Comparison of ENCODE assay signal across 12 cellular contexts in the genomic region with DNA sequence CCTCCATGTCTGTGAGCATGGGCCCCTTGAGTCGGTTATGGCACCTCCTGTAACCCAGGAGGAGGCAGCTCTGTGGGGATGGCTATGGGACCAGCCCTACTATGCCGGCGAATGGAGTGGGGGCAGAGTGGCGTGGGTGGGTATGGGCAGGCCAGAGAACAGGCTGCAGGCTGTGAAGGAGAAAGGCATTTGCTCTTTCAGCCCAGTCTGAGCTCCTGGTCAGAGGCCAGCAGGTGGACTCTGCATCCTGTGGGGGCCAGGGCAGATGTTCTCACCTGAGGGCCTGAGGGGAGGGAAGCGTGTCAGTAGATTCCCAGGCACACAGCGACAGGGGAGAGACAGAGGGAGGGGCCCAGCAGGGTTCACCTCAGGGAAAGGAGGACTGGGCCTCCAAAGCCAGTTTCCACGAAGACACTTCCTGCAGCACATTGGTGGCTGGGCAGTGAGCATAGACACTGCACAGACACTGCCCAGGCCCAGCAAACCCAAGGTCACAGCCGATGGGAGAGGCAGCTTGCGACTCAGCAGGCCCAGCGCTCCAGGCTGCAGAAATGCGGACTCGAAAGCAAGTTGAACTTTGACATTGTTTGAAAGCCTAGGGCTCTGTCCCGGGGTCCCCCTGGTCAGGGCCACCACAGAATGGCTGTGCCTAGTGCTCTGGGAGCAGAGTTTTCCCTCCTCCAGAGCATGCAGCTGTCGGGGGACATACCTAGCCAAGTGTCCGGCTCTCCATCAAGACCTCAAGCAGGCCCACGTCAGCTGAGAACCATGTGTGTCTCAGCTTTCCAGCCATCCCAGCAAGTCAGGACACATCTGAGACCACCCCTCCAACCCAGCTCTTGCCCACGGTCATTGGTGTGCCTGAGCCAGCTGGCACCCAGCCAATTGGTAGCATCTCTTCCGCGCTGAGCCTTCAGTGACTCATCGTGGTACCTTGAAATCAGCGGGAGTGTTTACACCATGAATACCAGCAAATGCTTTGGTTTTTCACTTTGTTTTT. TPM values are rescaled to one million over a fixed set of nuclear protein-coding genes. Genes with fewer than 3 reads are reported as not detected.
DNase-seq lines count a peak whose midpoint lies in the region; ATAC-seq and TF ChIP-seq lines count a peak whose summit lies in the region.
"Had no signal": no experiment of that assay in that cellular context is flagged by ENCODE, and none has a peak within 500 bp of the region (broad histone marks: within the 10 kb centered on the region; RNA-seq: fewer than 3 reads in every experiment).

No MANE protein-coding gene starts in this region.

- H3K27me3 ChIP-seq in H9 (ENCODE audit: insufficient read depth, low read length) = no peaks in the 10 kb centered on the region
- H3K27me3 ChIP-seq in CD4-positive, alpha-beta T cell (ENCODE audit: control insufficient read depth, insufficient read depth, low read length) = no peaks in the 10 kb centered on the region
- H3K27me3 ChIP-seq: upper lobe of left lung had no signal

- H2BK20ac ChIP-seq in H9 (ENCODE audit: low read depth, low read length, poor library complexity, severe bottlenecking) = no peak overlapping the region

- no peak overlapping the region for H4K8ac ChIP-seq in H9 (replicated peaks; ENCODE audit: insufficient read length, low read depth, low read length)

- H3K56ac ChIP-seq in H9 (ENCODE audit: insufficient read length, low read depth, low read length) = no peak overlapping the region

- H3K4me3 Mint-ChIP-seq in H9 = no peak overlapping the region
- no peak overlapping the region for H3K4me3 Mint-ChIP-seq in CD4-positive, alpha-beta T cell
- H3K4me3 Mint-ChIP-seq: activated naive CD4-positive, alpha-beta T cell treated with anti-CD3 and anti-CD28 coated beads, Interleukin-2, amount 50 U/mL, for 24 hours; CD8-positive, alpha-beta T cell; IgD-negative memory B cell had no signal

- no peak overlapping the region for H3K9ac ChIP-seq in H9 (ENCODE audit: extremely low read depth, insufficient read length, low read length)

- H4K91ac ChIP-seq in H9 (ENCODE audit: insufficient read length, low read depth, low read length) = no peak overlapping the region

- no peak overlapping the region; the same call in 1 of the 2 replicates for H3K14ac ChIP-seq in H9 (ENCODE audit: insufficient read depth, low read length)

- H4K20me1 ChIP-seq in H9 (ENCODE audit: control insufficient read depth, insufficient read depth, insufficient read length) = no peaks in the 10 kb centered on the region

- H3K18ac ChIP-seq in H9 (ENCODE audit: insufficient read length, low read depth, low read length) = no peak overlapping the region

- CTCF ChIA-PET in CD4-positive, alpha-beta T cell (lab: Charles Lee) = no interaction called here

- no peak overlapping the region for H2AFZ ChIP-seq in H9 (ENCODE audit: low read length)

- no peaks in the 10 kb centered on the region for H3K9me3 Mint-ChIP-seq in H9
- no peaks in the 10 kb centered on the region for H3K9me3 Mint-ChIP-seq in CD4-positive, alpha-beta T cell
- H3K9me3 Mint-ChIP-seq: activated naive CD4-positive, alpha-beta T cell treated with anti-CD3 and anti-CD28 coated beads, Interleukin-2, amount 50 U/mL, for 24 hours; CD8-positive, alpha-beta T cell; IgD-negative memory B cell had no signal

- no peak overlapping the region for H3K4ac ChIP-seq in H9 (ENCODE audit: low read depth, low read length)

- H2AK5ac ChIP-seq in H9 (ENCODE audit: insufficient read length, low read length) = no peak overlapping the region

- H3K27ac ChIP-seq in H9 (ENCODE audit: insufficient read length, low read depth, low read length) = no peak overlapping the region
- H3K27ac ChIP-seq in CD4-positive, alpha-beta T cell (ENCODE audit: low read depth, low read length) = no peak overlapping the region

- H3K79me2 ChIP-seq in H9 (ENCODE audit: insufficient read depth, low read length) = no peaks in the 10 kb centered on the region; the same call in 1 of the 2 replicates

- H3K36me3 Mint-ChIP-seq in H9 (ENCODE audit: insufficient read depth in 1 of 3, low read depth in 3 of 3) = peaks cover 5 to 23% (median 11%) of the 10 kb centered on the region in 3 experiments
- no peaks in the 10 kb centered on the region for H3K36me3 Mint-ChIP-seq in CD4-positive, alpha-beta T cell (ENCODE audit: low read depth)
- H3K36me3 Mint-ChIP-seq: activated naive CD4-positive, alpha-beta T cell treated with anti-CD3 and anti-CD28 coated beads, Interleukin-2, amount 50 U/mL, for 24 hours; CD8-positive, alpha-beta T cell; IgD-negative memory B cell had no signal

- peak overlapping the region; percentile 75 to 90 (median 79); a peak in 6 of 7 replicates for H3K27ac Mint-ChIP-seq in H9
- no peak overlapping the region for H3K27ac Mint-ChIP-seq in CD4-positive, alpha-beta T cell
- H3K27ac Mint-ChIP-seq: activated naive CD4-positive, alpha-beta T cell treated with anti-CD3 and anti-CD28 coated beads, Interleukin-2, amount 50 U/mL, for 24 hours; CD8-positive, alpha-beta T cell; IgD-negative memory B cell had no signal

- no CpG with 5 or more reads among the region's 21 CpGs for WGBS in H9 (ENCODE audit: extremely low coverage, insufficient read length, low lambda C conversion rate)

- TF ChIP-seq CTCF in H9 (conservative IDR thresholded peaks at IDR 0.05) (no peak), fibroblast of the aortic adventitia (IDR thresholded peaks at IDR 0.05; ENCODE audit: insufficient read depth, low read length) (no peak)
- TF ChIP-seq CTCF in CD4-positive, alpha-beta T cell (IDR thresholded peaks at IDR 0.05) = no peak

- no peak overlapping the region for H3K4me3 ChIP-seq in fibroblast of the aortic adventitia (ENCODE audit: low read depth, low read length)
- H3K4me3 ChIP-seq: upper lobe of left lung had no signal

- H3K9me3 ChIP-seq in H9 (ENCODE audit: control insufficient read depth, low read depth, low read length) = no peaks in the 10 kb centered on the region
- H3K9me3 ChIP-seq in CD4-positive, alpha-beta T cell (ENCODE audit: control insufficient read depth, low read length) = no peaks in the 10 kb centered on the region
- H3K9me3 ChIP-seq: upper lobe of left lung had no signal

- no peak overlapping the region for H2BK15ac ChIP-seq in H9 (ENCODE audit: low read depth, low read length)

- H2BK120ac ChIP-seq in H9 (ENCODE audit: low read depth, low read length, poor library complexity, severe bottlenecking) = no peak overlapping the region

- no peaks in the 10 kb centered on the region; the same call in 1 of the 2 replicates for H3K27me3 Mint-ChIP-seq in H9 (ENCODE audit: low read depth)
- peaks cover 7% of the 10 kb centered on the region for H3K27me3 Mint-ChIP-seq in CD4-positive, alpha-beta T cell
- H3K27me3 Mint-ChIP-seq: activated naive CD4-positive, alpha-beta T cell treated with anti-CD3 and anti-CD28 coated beads, Interleukin-2, amount 50 U/mL, for 24 hours had no signal

- H3K23ac ChIP-seq in H9 (ENCODE audit: insufficient read length, low read depth, low read length) = no peak overlapping the region

- H3K23me2 ChIP-seq in H9 (ENCODE audit: insufficient read length, low read depth, low read length, poor library complexity, severe bottlenecking) = no peaks in the 10 kb centered on the region

- POLR2A ChIA-PET in CD4-positive, alpha-beta T cell (lab: Charles Lee) = interaction anchor here (0.7 kb wide), 1 partner anchor 25 kb away, joined by 3 read pairs; no protein-coding TSS in a partner anchor

- intact Hi-C loops in CD4-positive, alpha-beta T cell (cut with DNase I, micrococcal nuclease) = no loop called here

- H3K4me1 Mint-ChIP-seq in H9 = peaks cover 65 to 69% of the 10 kb centered on the region in 2 experiments
- no peaks in the 10 kb centered on the region for H3K4me1 Mint-ChIP-seq in CD4-positive, alpha-beta T cell (ENCODE audit: low read depth)
- H3K4me1 Mint-ChIP-seq: activated naive CD4-positive, alpha-beta T cell treated with anti-CD3 and anti-CD28 coated beads, Interleukin-2, amount 50 U/mL, for 24 hours had no signal

- no peak overlapping the region for H2BK12ac ChIP-seq in H9 (ENCODE audit: insufficient read length, low read depth, low read length)

- no peak overlapping the region for H2BK5ac ChIP-seq in H9 (ENCODE audit: insufficient read length, low read length)

- DNase-seq in A172 (ENCODE audit: low spot score) (peak; percentile 66), H9 (no peak), RPMI8226 (peak; percentile 35), fibroblast of the aortic adventitia (ENCODE audit: low read depth) (peak; percentile 78)
- no peak for DNase-seq in CD4-positive, alpha-beta T cell
- DNase-seq in activated CD8-positive, alpha-beta memory T cell treated with anti-CD3 and anti-CD28 coated beads, Interleukin-2, amount 50 U/mL, for 48 hours = no peak
- DNase-seq: CD8-positive, alpha-beta T cell had no signal

- H3T11ph ChIP-seq in H9 (ENCODE audit: low read length) = no peak overlapping the region

- no peak overlapping the region for H3K4me2 ChIP-seq in H9 (ENCODE audit: insufficient read depth, insufficient read length, low read length)

- no peak overlapping the region for H4K5ac ChIP-seq in H9 (ENCODE audit: insufficient read length, low read depth, low read length)

- peaks cover 9% of the 10 kb centered on the region for H3K79me1 ChIP-seq in H9 (ENCODE audit: insufficient read depth, low read depth, low read length, poor library complexity, severe bottlenecking)

- ATAC-seq in CD4-positive, alpha-beta T cell (ENCODE audit: poor library complexity) = no peak
- ATAC-seq in HG02610 (IDR thresholded peaks at IDR 0.05; ENCODE audit: unreplicated experiment) = no peak
- ATAC-seq in GM21367 (IDR thresholded peaks at IDR 0.05; ENCODE audit: unreplicated experiment) = no peak
- ATAC-seq: CD8-positive, alpha-beta T cell had no signal

- peaks cover 4% of the 10 kb centered on the region; the same call in 1 of the 2 replicates for H3K4me1 ChIP-seq in H9 (ENCODE audit: insufficient read depth, low read length)

RNA-seq across cellular contexts. Expression of gene TGOLN2, which starts 53.8 kb away (rescaled TPM):
- total RNA-seq in A172 (2014; rRNA removed; shearing (Covaris generic)) = 114 and 120 TPM in 2 replicates
- total RNA-seq in H9 (2021) (47.7 and 47.8 TPM in 2 replicates), fibroblast of the aortic adventitia (ENCODE audit: low replicate concordance) (90.3 and 112 TPM in 2 replicates)
- 100 to 1,000 TPM; 172 to 175 TPM for total RNA-seq in CD4-positive, alpha-beta T cell

Comparison
In these comparisons a context has a peak if more than half of its experiments do, and no peak if none do; other contexts are left out.
1. DNase-seq: peak in A172 (single experiment), RPMI8226 (single experiment) and fibroblast of the aortic adventitia (single experiment); none in H9 (single experiment), CD4-positive, alpha-beta T cell (0 of 10) and activated CD8-positive, alpha-beta memory T cell treated with anti-CD3 and anti-CD28 coated beads, Interleukin-2, amount 50 U/mL, for 48 hours (single experiment).